28 cellular contexts compared by ENCODE assay signal in genomic region chr2:241924909-241925250, GRCh38. TPM values are rescaled to one million over a fixed set of nuclear protein-coding genes. Genes with fewer than 3 reads are reported as not detected.
DNase-seq lines count a peak whose midpoint lies in the region; ATAC-seq and TF ChIP-seq lines count a peak whose summit lies in the region.
"Had no signal": no experiment of that assay in that cellular context is flagged by ENCODE, and none has a peak within 500 bp of the region (broad histone marks: within the 10 kb centered on the region; RNA-seq: fewer than 3 reads in every experiment).

No MANE protein-coding gene starts in this region.

- H3K27me3 Mint-ChIP-seq in immature natural killer cell (ENCODE audit: low read depth in 3 of 3), result peaks cover 5 to 32% (median 10%) of the 10 kb centered on the region in 3 donors
- H3K27me3 Mint-ChIP-seq in natural killer cell treated with Interleukin-12 subunit alpha and Interleukin-12 subunit beta and Interleukin-15 and Interleukin-18, amount 100 ng/mL, for 72 hours, result no peaks in the 10 kb centered on the region

- no peak overlapping the region for H3K4me3 ChIP-seq in upper lobe of right lung
- H3K4me3 ChIP-seq: GM12878, GM23248, K562, PC-9 had no signal

- ATAC-seq in Right ventricle myocardium inferior, result peak; percentile 16
- no peak for ATAC-seq in Right ventricle myocardium superior (ENCODE audit: poor library complexity)
- no peak for ATAC-seq in natural killer cell treated with Interleukin-12 subunit alpha and Interleukin-12 subunit beta and Interleukin-15 and Interleukin-18, amount 100 ng/mL, for 72 hours
- peak; percentile 32 for ATAC-seq in upper lobe of right lung
- no peak for ATAC-seq in HG02678 (IDR thresholded peaks at IDR 0.05; ENCODE audit: unreplicated experiment)
- ATAC-seq: CD8-positive, alpha-beta T cell; K562 had no signal

- no peaks in the 10 kb centered on the region for H3K9me3 ChIP-seq in upper lobe of right lung
- H3K9me3 ChIP-seq: Caco-2 had no signal

- DNase-seq in Right ventricle myocardium inferior (ENCODE audit: missing footprints), result no peak
- no peak for DNase-seq in Right ventricle myocardium superior
- no peak for DNase-seq in immature natural killer cell
- no peak for DNase-seq in natural killer cell treated with Interleukin-12 subunit alpha and Interleukin-12 subunit beta and Interleukin-15 and Interleukin-18, amount 100 ng/mL, for 72 hours (ENCODE audit: low spot score)
- no peak for DNase-seq in upper lobe of right lung
- DNase-seq in NCI-H69 (lab: John Stamatoyannopoulos, UW), result no peak
- DNase-seq in G401 (ENCODE audit: low spot score), result no peak
- DNase-seq: C1 segment of cervical spinal cord; Caco-2; CD8-positive, alpha-beta T cell; GDM1; GM23248; H7; NCI-H1105; NCI-H1436 treated with DMSO at 0.1 percent for 48 hours; NCI-H187 treated with DMSO at 0.1 percent for 48 hours; NCI-H2107; NCI-H446; NCI-H526; PC-9; SHP77 treated with DMSO at 0.1 percent for 48 hours had no signal

- peak overlapping the region; percentile 69 to 93 (median 84) for H3K4me3 Mint-ChIP-seq in immature natural killer cell
- H3K4me3 Mint-ChIP-seq in natural killer cell treated with Interleukin-12 subunit alpha and Interleukin-12 subunit beta and Interleukin-15 and Interleukin-18, amount 100 ng/mL, for 72 hours, result peak overlapping the region; percentile 59
- H3K4me3 Mint-ChIP-seq: CD8-positive, alpha-beta T cell had no signal

- no peaks in the 10 kb centered on the region for H3K4me1 ChIP-seq in upper lobe of right lung
- H3K4me1 ChIP-seq: Caco-2 had no signal

- no peaks in the 10 kb centered on the region for H3K36me3 ChIP-seq in upper lobe of right lung

- H3K27ac Mint-ChIP-seq in immature natural killer cell, result peak overlapping the region; percentile 78 to 98 (median 93)
- no peak overlapping the region for H3K27ac Mint-ChIP-seq in natural killer cell treated with Interleukin-12 subunit alpha and Interleukin-12 subunit beta and Interleukin-15 and Interleukin-18, amount 100 ng/mL, for 72 hours
- H3K27ac Mint-ChIP-seq: CD8-positive, alpha-beta T cell had no signal

- no peak overlapping the region for H3K27ac ChIP-seq in upper lobe of right lung
- H3K27ac ChIP-seq: GM23248, PC-9 had no signal

- intact Hi-C loops in Right ventricle myocardium inferior (cut with DNase I) (no loop called here), Right ventricle myocardium superior (cut with DNase I) (no loop called here), upper lobe of right lung (cut with DNase I) (no loop called here)

- no peaks in the 10 kb centered on the region for H3K27me3 ChIP-seq in upper lobe of right lung

- H3K9me3 Mint-ChIP-seq in immature natural killer cell, result no peaks in the 10 kb centered on the region
- H3K9me3 Mint-ChIP-seq in natural killer cell treated with Interleukin-12 subunit alpha and Interleukin-12 subunit beta and Interleukin-15 and Interleukin-18, amount 100 ng/mL, for 72 hours, result no peaks in the 10 kb centered on the region
- H3K9me3 Mint-ChIP-seq: CD8-positive, alpha-beta T cell had no signal

- in situ Hi-C loops in G401 (cut with HindIII; ENCODE audit: low sequenced_read_pairs), result no loop called here

- no peaks in the 10 kb centered on the region for H3K36me3 Mint-ChIP-seq in immature natural killer cell
- H3K36me3 Mint-ChIP-seq in natural killer cell treated with Interleukin-12 subunit alpha and Interleukin-12 subunit beta and Interleukin-15 and Interleukin-18, amount 100 ng/mL, for 72 hours, result no peaks in the 10 kb centered on the region

- H3K4me1 Mint-ChIP-seq in immature natural killer cell, result peaks cover 33 to 38% of the 10 kb centered on the region in 2 donors
- H3K4me1 Mint-ChIP-seq in natural killer cell treated with Interleukin-12 subunit alpha and Interleukin-12 subunit beta and Interleukin-15 and Interleukin-18, amount 100 ng/mL, for 72 hours (ENCODE audit: low read depth in 2 of 2), result peaks cover 11 to 27% of the 10 kb centered on the region in 2 donors

- no peak for TF ChIP-seq CTCF in upper lobe of right lung (IDR thresholded peaks at IDR 0.05)

RNA-seq across cellular contexts. Expression of gene RTP5, which starts 55.4 kb away (rescaled TPM):
- not detected for total RNA-seq in Right ventricle myocardium inferior
- not detected for total RNA-seq in Right ventricle myocardium superior
- polyA plus RNA-seq in immature natural killer cell, result not detected
- not detected for total RNA-seq in natural killer cell treated with Interleukin-12 subunit alpha and Interleukin-12 subunit beta and Interleukin-15 and Interleukin-18, amount 100 ng/mL, for 72 hours
- total RNA-seq in upper lobe of right lung, result not detected
- total RNA-seq in G401 (2014; rRNA removed; shearing (Covaris generic)), result not detected in 2 replicates
- total RNA-seq: Caco-2, GM12878, GM23248, H7, K562, LHCN-M2, MCF 10A, PC-9, RPMI7951 had no signal
- polyA plus RNA-seq: AG04450, GM23248, K562 had no signal

Comparison
In these comparisons a context has a peak if more than half of its experiments do, and no peak if none do; other contexts are left out.
1. ATAC-seq: peak in Right ventricle myocardium inferior (single experiment) and upper lobe of right lung (single experiment); none in Right ventricle myocardium superior (single experiment), natural killer cell treated with Interleukin-12 subunit alpha and Interleukin-12 subunit beta and Interleukin-15 and Interleukin-18, amount 100 ng/mL, for 72 hours (0 of 2) and HG02678 (single experiment).
2. H3K27ac Mint-ChIP-seq: peak in immature natural killer cell (6 of 6); none in natural killer cell treated with Interleukin-12 subunit alpha and Interleukin-12 subunit beta and Interleukin-15 and Interleukin-18, amount 100 ng/mL, for 72 hours (0 of 2).